8 cellular contexts compared by ENCODE assay signal in genomic region chr10:110354322-110354766, GRCh38. TPM values are rescaled to one million over a fixed set of nuclear protein-coding genes. Genes with fewer than 3 reads are reported as not detected.
A peak's percentile ranks its signal among the peaks of the same experiment; 100 is the strongest.
DNase-seq lines count a peak whose midpoint lies in the region; ATAC-seq and TF ChIP-seq lines count a peak whose summit lies in the region.

No MANE protein-coding gene starts in this region.

- peaks cover 60% of the 10 kb centered on the region for H3K4me1 Mint-ChIP-seq in activated naive CD4-positive, alpha-beta T cell treated with anti-CD3 and anti-CD28 coated beads for 36 hours (ENCODE audit: low read depth)

- peak overlapping the region; percentile 74 for H3K4me3 Mint-ChIP-seq in activated naive CD4-positive, alpha-beta T cell treated with anti-CD3 and anti-CD28 coated beads for 36 hours

- intact Hi-C loops in activated naive CD4-positive, alpha-beta T cell treated with anti-CD3 and anti-CD28 coated beads for 36 hours (cut with micrococcal nuclease), result loop anchor here (1.0 to 5.0 kb wide), 4 partner anchors 34 to 217 kb away; no protein-coding TSS in a partner anchor
- intact Hi-C loops in Right ventricle myocardium inferior (cut with DNase I) (loop anchor here (2.0 to 5.0 kb wide), 3 partner anchors 42 to 183 kb away; no protein-coding TSS in a partner anchor), posterior vena cava (cut with DNase I) (loop anchor here in 1 of 2 donors (10.0 kb wide), 1 partner anchor 180 kb away; no protein-coding TSS in a partner anchor)

- H3K9me3 ChIP-seq in SJSA1 (replicated peaks) (no peaks in the 10 kb centered on the region), upper lobe of left lung (no peaks in the 10 kb centered on the region)

- peaks cover 46% of the 10 kb centered on the region for H3K4me1 ChIP-seq in SJSA1 (replicated peaks)
- peaks cover 14 to 30% (median 24%) of the 10 kb centered on the region in 4 donors for H3K4me1 ChIP-seq in upper lobe of left lung

- DNase-seq in NCI-H1105 treated with DMSO at 0.1 percent for 48 hours (lab: John Stamatoyannopoulos, UW), result peak; percentile 14
- no peak for DNase-seq in NCI-H1105 (lab: John Stamatoyannopoulos, UW)
- DNase-seq in HT-29 (ENCODE audit: low spot score), result peak; percentile 90
- peak; percentile 76 to 86 for DNase-seq in SJSA1 (ENCODE audit: low read depth in 1 of 2, low spot score in 2 of 2)
- peak; percentile 98 for DNase-seq in activated naive CD4-positive, alpha-beta T cell treated with anti-CD3 and anti-CD28 coated beads for 36 hours
- no peak for DNase-seq in Right ventricle myocardium inferior (ENCODE audit: missing footprints)
- DNase-seq in posterior vena cava (ENCODE audit: low spot score), result peak; percentile 93
- DNase-seq in upper lobe of left lung, result peak in 1 of 2 donors; percentile 84

- TF ChIP-seq CTCF in upper lobe of left lung (IDR thresholded peaks at IDR 0.05), result peak; percentile 55 to 85 (median 74)

- no peaks in the 10 kb centered on the region for H3K27me3 Mint-ChIP-seq in activated naive CD4-positive, alpha-beta T cell treated with anti-CD3 and anti-CD28 coated beads for 36 hours (ENCODE audit: low read depth)

- H3K36me3 ChIP-seq in SJSA1 (no peaks in the 10 kb centered on the region), upper lobe of left lung (no peaks in the 10 kb centered on the region)

- TF ChIP-seq EP300 in upper lobe of left lung (IDR thresholded peaks at IDR 0.05), result no peak

- H3K27me3 ChIP-seq in SJSA1 (replicated peaks) (no peaks in the 10 kb centered on the region), upper lobe of left lung (no peaks in the 10 kb centered on the region)

- H3K27ac ChIP-seq in SJSA1, result peak overlapping the region; percentile 65
- peak overlapping the region in 1 of 4 donors; percentile 21 for H3K27ac ChIP-seq in upper lobe of left lung

- no peak overlapping the region for H3K4me3 ChIP-seq in SJSA1
- H3K4me3 ChIP-seq in upper lobe of left lung, result no peak overlapping the region

- WGBS in upper lobe of left lung, 2 donors, result 35 to 41% methylated on average over 10 to 11 of the region's 11 CpGs

- CTCF ChIA-PET in activated naive CD4-positive, alpha-beta T cell treated with anti-CD3 and anti-CD28 coated beads for 36 hours (lab: Charles Lee), result interaction anchor here (0.6 to 6.1 kb wide), 46 partner anchors 10 to 448 kb away, joined by 3 to 64 read pairs (median 4); partner anchors contain the start of genes DUSP5 and SMNDC1

- H3K27ac Mint-ChIP-seq in activated naive CD4-positive, alpha-beta T cell treated with anti-CD3 and anti-CD28 coated beads for 36 hours, result peak overlapping the region; percentile 99

- no peak for TF ChIP-seq POLR2A in upper lobe of left lung (IDR thresholded peaks at IDR 0.05)

- H3K36me3 Mint-ChIP-seq in activated naive CD4-positive, alpha-beta T cell treated with anti-CD3 and anti-CD28 coated beads for 36 hours (ENCODE audit: low read depth), result no peaks in the 10 kb centered on the region

- no peaks in the 10 kb centered on the region for H3K9me3 Mint-ChIP-seq in activated naive CD4-positive, alpha-beta T cell treated with anti-CD3 and anti-CD28 coated beads for 36 hours

- ATAC-seq in Right ventricle myocardium inferior (peak; percentile 82), upper lobe of left lung (ENCODE audit: low FRiP score in 2 of 2) (peak; percentile 70 to 77)

RNA-seq across cellular contexts. Expression of gene SMNDC1, which starts 49.6 kb away (rescaled TPM):
- 3.3 and 6.8 TPM in 2 replicates for total RNA-seq in HT-29 (2014; rRNA removed; shearing (Covaris generic))
- 4.0 and 6.6 TPM in 2 replicates for total RNA-seq in SJSA1 (2014; rRNA removed; shearing (Covaris generic))
- total RNA-seq in activated naive CD4-positive, alpha-beta T cell treated with anti-CD3 and anti-CD28 coated beads for 36 hours, result 10 to 100 TPM; 42.4 to 46.2 TPM
- 27.6 TPM for total RNA-seq in Right ventricle myocardium inferior
- 10 to 100 TPM; 26.4 to 28.1 TPM for total RNA-seq in posterior vena cava
- total RNA-seq in upper lobe of left lung, result 10 to 100 TPM; 13.5 to 28.2 (median 22.9) TPM

Comparison
In these comparisons a context has a peak if more than half of its experiments do, and no peak if none do; other contexts are left out.
1. DNase-seq: peak in NCI-H1105 treated with DMSO at 0.1 percent for 48 hours (single experiment), HT-29 (single experiment), SJSA1 (2 of 2), activated naive CD4-positive, alpha-beta T cell treated with anti-CD3 and anti-CD28 coated beads for 36 hours (single experiment) and posterior vena cava (single experiment); none in NCI-H1105 (single experiment) and Right ventricle myocardium inferior (single experiment).